In the genomic region with DNA sequence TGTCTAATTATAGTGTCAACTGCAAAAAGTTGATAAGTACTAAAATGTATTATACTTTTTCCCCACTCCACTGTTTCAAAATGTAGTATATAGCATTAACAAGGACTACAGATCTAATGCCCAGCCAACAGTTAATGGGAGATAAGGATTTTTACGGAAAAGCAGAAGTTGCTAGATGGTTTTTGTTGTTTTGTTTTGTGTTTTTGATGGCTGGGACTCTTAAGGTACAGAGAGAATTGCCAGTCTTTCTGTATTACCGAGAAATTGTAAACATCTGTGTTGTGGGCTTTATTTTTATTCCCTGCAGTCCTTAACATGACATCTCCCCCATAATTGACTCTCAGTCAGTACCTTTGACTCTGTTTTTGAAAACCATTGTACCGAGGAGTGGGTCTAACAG, we compare ENCODE assay signal across 15 cellular contexts. TPM values are rescaled to one million over a fixed set of nuclear protein-coding genes. Genes with fewer than 3 reads are reported as not detected.
A peak's percentile ranks its signal among the peaks of the same experiment; 100 is the strongest.
DNase-seq lines count a peak whose midpoint lies in the region; ATAC-seq, FAIRE-seq and TF ChIP-seq lines count a peak whose summit lies in the region.
"Had no signal": no experiment of that assay in that cellular context is flagged by ENCODE, and none has a peak within 500 bp of the region (broad histone marks: within the 10 kb centered on the region; RNA-seq: fewer than 3 reads in every experiment).

No MANE protein-coding gene starts in this region.

- FAIRE-seq in GM12878 (lab: Jason Lieb, UNC) = no peak
- FAIRE-seq: GM12891 had no signal

- CTCF ChIA-PET in GM12878 (lab: Yijun Ruan, JAX) (interaction anchor here (1.0 kb wide), 1 partner anchor 79 kb away, joined by 3 read pairs; no protein-coding TSS in a partner anchor), A673 (lab: Charles Lee) (no interaction called here)
- CTCF ChIA-PET in activated naive CD4-positive, alpha-beta T cell treated with anti-CD3 and anti-CD28 coated beads, Interleukin-2, amount 10 ng/mL, durations not matched to agents 7 days and 5 days (lab: Charles Lee) = no interaction called here

- intact Hi-C loops in GM12878 (cut with micrococcal nuclease; ENCODE audit: unreplicated experiment) (no loop called here), lower lobe of right lung (cut with DNase I) (no loop called here), A673 (cut with micrococcal nuclease; ENCODE audit: unreplicated experiment) (no loop called here)

- POLR2A ChIA-PET in GM12878 (lab: Charles Lee) (no interaction called here), A673 (lab: Charles Lee; ENCODE audit: low non-redundant PET) (no interaction called here)

- H3K4me2 ChIP-seq in GM12878 (ENCODE audit: control insufficient read depth, insufficient read depth) = peak overlapping the region; percentile 46; the same call in 1 of the 2 replicates

- DNase-seq in GM12878 (ENCODE audit: low read depth, low spot score) = no peak
- no peak for DNase-seq in lower lobe of right lung
- DNase-seq in DMS 273 (lab: John Stamatoyannopoulos, UW; ENCODE audit: unreplicated experiment) = no peak
- no peak for DNase-seq in A673 (ENCODE audit: low spot score)
- DNase-seq in activated naive CD4-positive, alpha-beta T cell treated with anti-CD3 and anti-CD28 coated beads, Interleukin-2, amount 10 ng/mL, durations not matched to agents 7 days and 5 days = no peak
- DNase-seq: activated CD4-positive, alpha-beta memory T cell treated with anti-CD3 and anti-CD28 coated beads for 36 hours; CD4-positive, CD25-positive, alpha-beta regulatory T cell; effector CD4-positive, alpha-beta T cell; foreskin melanocyte; ovary had no signal

- no peaks in the 10 kb centered on the region for H3K36me3 ChIP-seq in HUES48 (ENCODE audit: control insufficient read depth, insufficient read depth, low read length)
- peaks cover 0 to 5% of the 10 kb centered on the region in 2 experiments; a peak in 2 of 4 replicates for H3K36me3 ChIP-seq in GM12878 (ENCODE audit: control insufficient read depth in 2 of 2, insufficient read depth in 2 of 2, low read length in 1 of 2)
- H3K36me3 ChIP-seq in lower lobe of right lung = no peaks in the 10 kb centered on the region
- H3K36me3 ChIP-seq in subcutaneous abdominal adipose tissue (ENCODE audit: control insufficient read depth in 5 of 5, insufficient read depth in 5 of 5, low read length in 5 of 5) = no peaks in the 10 kb centered on the region
- no peaks in the 10 kb centered on the region for H3K36me3 ChIP-seq in A673 (ENCODE audit: insufficient read depth, low read length, poor library complexity, severe bottlenecking)
- H3K36me3 ChIP-seq: ovary, tibial nerve had no signal

- no peak overlapping the region for H2AFZ ChIP-seq in GM12878 (ENCODE audit: control insufficient read depth, low read depth, low read length)

- no TSS peak for BruUV-seq in GM12878 (replicated peaks; lab: Mats Ljungman, UMichigan)
- no TSS peak for BruUV-seq in A673 (replicated peaks; lab: Mats Ljungman, UMichigan)

- H3K9ac ChIP-seq in HUES48 (ENCODE audit: low read depth, low read length) (peak overlapping the region; percentile 3; the same call in 1 of the 2 replicates), GM12878 (ENCODE audit: control insufficient read depth, insufficient read depth, low read length) (no peak overlapping the region), subcutaneous abdominal adipose tissue (ENCODE audit: low read length in 5 of 5) (peak overlapping the region in 3 of 5 donors; percentile 19 to 52 (median 43))

- ATAC-seq in GM12878 = no peak
- no peak for ATAC-seq in lower lobe of right lung
- no peak for ATAC-seq in activated CD4-positive, CD25-positive, alpha-beta regulatory T cell treated with anti-CD3 and anti-CD28 coated beads, Interleukin-2, amount 50 U/mL, for 24 hours

- H3K9me3 Mint-ChIP-seq in activated naive CD4-positive, alpha-beta T cell treated with anti-CD3 and anti-CD28 coated beads, Interleukin-2, amount 10 ng/mL, durations not matched to agents 7 days and 5 days = no peaks in the 10 kb centered on the region
- H3K9me3 Mint-ChIP-seq: activated CD4-positive, alpha-beta memory T cell treated with anti-CD3 and anti-CD28 coated beads for 36 hours; CD4-positive, CD25-positive, alpha-beta regulatory T cell had no signal

- H4K20me1 ChIP-seq in GM12878 (ENCODE audit: control insufficient read depth, insufficient read depth) = no peaks in the 10 kb centered on the region; the same call in 1 of the 2 replicates

- in situ Hi-C loops in GM12878 (cut with MboI) = no loop called here

- TF ChIP-seq CTCF in GM12878 (IDR thresholded peaks at IDR 0.05 in 2 of 3, conservative IDR thresholded peaks at IDR 0.05 in 1 of 3; ENCODE audit: control insufficient read depth in 2 of 3, extremely low read depth in 1 of 3, insufficient read depth in 1 of 3, low read depth in 3 of 3, low read length in 3 of 3) (no peak), lower lobe of right lung (IDR thresholded peaks at IDR 0.05) (no peak), A673 (conservative IDR thresholded peaks at IDR 0.05; ENCODE audit: low read depth, low read length) (no peak)

- no peak overlapping the region for H3K4me3 ChIP-seq in HUES48 (ENCODE audit: low read depth, low read length)
- H3K4me3 ChIP-seq in GM12878 = no peak overlapping the region
- no peak overlapping the region for H3K4me3 ChIP-seq in lower lobe of right lung
- no peak overlapping the region for H3K4me3 ChIP-seq in subcutaneous abdominal adipose tissue (ENCODE audit: low read depth in 1 of 5, low read length in 5 of 5)
- H3K4me3 ChIP-seq in A673 (ENCODE audit: low read depth, low read length, poor library complexity, severe bottlenecking) = no peak overlapping the region
- H3K4me3 ChIP-seq: ovary, tibial nerve had no signal

- H3K4me1 ChIP-seq in HUES48 (ENCODE audit: control insufficient read depth, insufficient read depth, low read length) = peaks cover 72% of the 10 kb centered on the region
- peaks cover 17% of the 10 kb centered on the region for H3K4me1 ChIP-seq in GM12878 (ENCODE audit: control insufficient read depth, insufficient read depth, low read length)
- H3K4me1 ChIP-seq in lower lobe of right lung = peaks cover 80% of the 10 kb centered on the region
- peaks cover 10 to 85% (median 78%) of the 10 kb centered on the region in 5 donors for H3K4me1 ChIP-seq in subcutaneous abdominal adipose tissue (ENCODE audit: control insufficient read depth in 5 of 5, insufficient read depth in 5 of 5, low read length in 5 of 5)
- H3K4me1 ChIP-seq in A673 (ENCODE audit: insufficient read depth, low read length, poor library complexity, severe bottlenecking) = peaks cover 53% of the 10 kb centered on the region

- H3K9me3 ChIP-seq in HUES48 (ENCODE audit: control insufficient read depth, insufficient read depth, low read length) (no peaks in the 10 kb centered on the region), GM12878 (replicated peaks; ENCODE audit: control insufficient read depth, insufficient read depth, low read length) (no peaks in the 10 kb centered on the region), lower lobe of right lung (no peaks in the 10 kb centered on the region), subcutaneous abdominal adipose tissue (ENCODE audit: control insufficient read depth in 5 of 5, low read length in 5 of 5) (no peaks in the 10 kb centered on the region), A673 (ENCODE audit: low read depth, low read length, poor library complexity, severe bottlenecking) (no peaks in the 10 kb centered on the region)
- H3K9me3 ChIP-seq: ovary, tibial nerve had no signal

- H3K79me2 ChIP-seq in GM12878 (ENCODE audit: control insufficient read depth, insufficient read depth, low read length) = peaks cover 94% of the 10 kb centered on the region

- SMC1A ChIA-PET in GM12878 (lab: Charles Lee; ENCODE audit: uncharacterized antibody, unreplicated experiment) = no interaction called here

- 90% methylated on average over 3 of the region's 3 CpGs for WGBS in GM12878 (ENCODE audit: insufficient coverage, insufficient replicate concordance, low lambda C conversion rate, missing lambda C conversion rate)

- H3K27ac Mint-ChIP-seq in activated naive CD4-positive, alpha-beta T cell treated with anti-CD3 and anti-CD28 coated beads, Interleukin-2, amount 10 ng/mL, durations not matched to agents 7 days and 5 days = no peak overlapping the region
- H3K27ac Mint-ChIP-seq: activated CD4-positive, alpha-beta memory T cell treated with anti-CD3 and anti-CD28 coated beads for 36 hours; CD4-positive, CD25-positive, alpha-beta regulatory T cell had no signal

- H3K36me3 Mint-ChIP-seq in activated naive CD4-positive, alpha-beta T cell treated with anti-CD3 and anti-CD28 coated beads, Interleukin-2, amount 10 ng/mL, durations not matched to agents 7 days and 5 days = no peaks in the 10 kb centered on the region
- H3K36me3 Mint-ChIP-seq: activated CD4-positive, alpha-beta memory T cell treated with anti-CD3 and anti-CD28 coated beads for 36 hours; CD4-positive, CD25-positive, alpha-beta regulatory T cell had no signal

- no peak for TF ChIP-seq RAD21 in GM12878 (IDR thresholded peaks at IDR 0.05; ENCODE audit: insufficient read depth, low read depth, low read length)

- H3K4me3 Mint-ChIP-seq in activated naive CD4-positive, alpha-beta T cell treated with anti-CD3 and anti-CD28 coated beads, Interleukin-2, amount 10 ng/mL, durations not matched to agents 7 days and 5 days = no peak overlapping the region
- H3K4me3 Mint-ChIP-seq: activated CD4-positive, alpha-beta memory T cell treated with anti-CD3 and anti-CD28 coated beads for 36 hours; CD4-positive, CD25-positive, alpha-beta regulatory T cell had no signal

- H3K27ac ChIP-seq in HUES48 (ENCODE audit: low read depth, low read length) = peak overlapping the region; percentile 9
- no peak overlapping the region for H3K27ac ChIP-seq in GM12878 (ENCODE audit: control insufficient read depth, insufficient read depth)
- peak overlapping the region; percentile 51 for H3K27ac ChIP-seq in lower lobe of right lung
- peak overlapping the region; percentile 100 for H3K27ac ChIP-seq in subcutaneous abdominal adipose tissue (ENCODE audit: low read depth, low read length)
- H3K27ac ChIP-seq in A673 (ENCODE audit: low read depth, low read length, poor library complexity, severe bottlenecking) = no peak overlapping the region

- peaks cover 7% of the 10 kb centered on the region for H3K27me3 Mint-ChIP-seq in activated naive CD4-positive, alpha-beta T cell treated with anti-CD3 and anti-CD28 coated beads, Interleukin-2, amount 10 ng/mL, durations not matched to agents 7 days and 5 days
- H3K27me3 Mint-ChIP-seq: activated CD4-positive, alpha-beta memory T cell treated with anti-CD3 and anti-CD28 coated beads for 36 hours had no signal

- H3K4me1 Mint-ChIP-seq in activated naive CD4-positive, alpha-beta T cell treated with anti-CD3 and anti-CD28 coated beads, Interleukin-2, amount 10 ng/mL, durations not matched to agents 7 days and 5 days = no peaks in the 10 kb centered on the region
- H3K4me1 Mint-ChIP-seq: CD4-positive, CD25-positive, alpha-beta regulatory T cell had no signal

- no peak for TF ChIP-seq EP300 in GM12878 (IDR thresholded peaks at IDR 0.05; ENCODE audit: borderline replicate concordance in 1 of 2, control insufficient read depth in 1 of 2, low read depth in 2 of 2, low read length in 2 of 2)

- H3K27me3 ChIP-seq in HUES48 (ENCODE audit: control insufficient read depth, insufficient read depth, low read length) (no peaks in the 10 kb centered on the region), GM12878 (replicated peaks in 1 of 2; ENCODE audit: control insufficient read depth in 2 of 2, insufficient read depth in 2 of 2, low read length in 1 of 2) (no peaks in the 10 kb centered on the region), lower lobe of right lung (ENCODE audit: low read depth) (no peaks in the 10 kb centered on the region), subcutaneous abdominal adipose tissue (ENCODE audit: control insufficient read depth in 5 of 5, insufficient read depth in 4 of 5, low read length in 5 of 5) (no peaks in the 10 kb centered on the region), A673 (replicated peaks; ENCODE audit: insufficient read depth, low read depth, low read length, poor library complexity) (no peaks in the 10 kb centered on the region)
- H3K27me3 ChIP-seq: ovary, tibial nerve had no signal

- RAD21 ChIA-PET in GM12878 (lab: Charles Lee; ENCODE audit: unreplicated experiment) = no interaction called here

- no peak for TF ChIP-seq POLR2A in GM12878 (IDR thresholded peaks at IDR 0.05; ENCODE audit: low read depth, low read length)

RNA-seq across cellular contexts. Expression of gene TRIO, which starts 44.0 kb away (rescaled TPM):
- total RNA-seq in GM12878 (2013; cell fraction: nucleolus; rRNA removed) = 1,689 and 1,819 TPM in 2 replicates
- total RNA-seq in GM12878 (2014; rRNA removed) (49.0 and 50.6 TPM in 2 replicates), GM12878 (2014; rRNA removed; fragmentation: Illumina TruSeq; extraction: Trizol) (48.9 and 56.3 TPM in 2 replicates), GM12878 (2021) (87.3 and 96.4 TPM in 2 replicates), lower lobe of right lung (148 TPM), A673 (2021) (99.8 and 105 TPM in 2 replicates)
- polyA plus RNA-seq in GM12878 (2011; ENCODE audit: low read depth) = 62.6 TPM
- polyA plus RNA-seq in GM12878 (2011; rRNA removed) (67.6 and 71.9 TPM in 2 replicates), GM12878 (2014; fragmentation: Illumina TruSeq; extraction: Trizol) (41.3 and 57.2 TPM in 2 replicates), GM12878 (2014; fragmentation: Nextera tagmentation; extraction: Ambion mirVana) (1 to 10 TPM; 5.1 to 5.8 TPM), GM12878 (2014; rRNA removed) (40.2 and 49.4 TPM in 2 replicates), GM12878 (2016; fragmentation: Nextera tagmentation; extraction: Ambion mirVana) (10 to 100 TPM in 1 of 2 experiments, 1 to 10 TPM in 1; 10.0 to 11.2 TPM)
- 46.8 and 51.7 TPM in 2 replicates for polyA plus RNA-seq in GM12878 (2011; cell fraction: cytosol; rRNA removed)
- 366 and 390 TPM in 2 replicates for polyA plus RNA-seq in GM12878 (2011; cell fraction: nucleus; rRNA removed)
- polyA plus RNA-seq in GM12878 (2012) = 54.9 and 67.5 TPM in 2 replicates
- polyA minus RNA-seq in GM12878 (2011; rRNA and poly(A)+ RNA removed) = 414 and 436 TPM in 2 replicates
- 45.6 and 49.8 TPM in 2 replicates for polyA minus RNA-seq in GM12878 (2011; cell fraction: cytosol; rRNA and poly(A)+ RNA removed)
- 344 and 514 TPM in 2 replicates for polyA minus RNA-seq in GM12878 (2011; cell fraction: nucleus; rRNA and poly(A)+ RNA removed)

Comparison
In these comparisons a context has a peak if more than half of its experiments do, and no peak if none do; other contexts are left out.
1. H3K27ac ChIP-seq: peak in HUES48 (single experiment), lower lobe of right lung (single experiment) and subcutaneous abdominal adipose tissue (single experiment); none in GM12878 (single experiment) and A673 (single experiment).